In genomic region chr5:74232281-74232680, GRCh38 we compare ENCODE assay signal across 12 cellular contexts.
DNase-seq lines count a peak whose midpoint lies in the region; ATAC-seq, FAIRE-seq and TF ChIP-seq lines count a peak whose summit lies in the region.
"Had no signal": no experiment of that assay in that cellular context is flagged by ENCODE, and none has a peak within 500 bp of the region (broad histone marks: within the 10 kb centered on the region; RNA-seq: fewer than 3 reads in every experiment).

No MANE protein-coding gene starts in this region.

- no peak overlapping the region for H3K27ac ChIP-seq in psoas muscle
- H3K27ac ChIP-seq: BLaER1 had no signal

- TF ChIP-seq CTCF in psoas muscle (IDR thresholded peaks at IDR 0.05) = no peak

- DNase-seq in stimulated activated CD4-positive, alpha-beta T cell treated with anti-CD3 and anti-CD28 coated beads, Interleukin-12 subunit alpha, Interleukin-12 subunit beta, amount 100 ng/mL, for 48 hours (ENCODE audit: low read depth in 2 of 3, low spot score in 1 of 3) = peak; percentile 6 to 12 (median 8)
- no peak for DNase-seq in stimulated activated CD4-positive, alpha-beta T cell treated with anti-CD3 and anti-CD28 coated beads, Interleukin-12 subunit alpha, Interleukin-12 subunit beta, amount 100 ng/mL, for 4 hours
- DNase-seq in SW480 (ENCODE audit: low spot score) (peak; percentile 58), foreskin melanocyte (peak; percentile 67), urothelium cell line (ENCODE audit: low spot score) (peak; percentile 73), psoas muscle (no peak)
- DNase-seq in activated CD8-positive, alpha-beta memory T cell treated with anti-CD3 and anti-CD28 coated beads, Interleukin-2, amount 50 U/mL, for 48 hours = no peak
- DNase-seq: activated effector memory CD4-positive, alpha-beta T cell treated with Interleukin-2 at 50 U/mL for 16 hours; naive B cell; NCI-H1436 had no signal

- H3K27me3 ChIP-seq in psoas muscle (ENCODE audit: insufficient read depth in 3 of 3, low read length in 2 of 3) = no peaks in the 10 kb centered on the region
- H3K27me3 ChIP-seq: BLaER1 had no signal

- H3K9me3 ChIP-seq in psoas muscle = no peaks in the 10 kb centered on the region
- H3K9me3 ChIP-seq: BLaER1 had no signal

- intact Hi-C loops in psoas muscle (cut with DNase I) = no loop called here

- 92 to 93% (median 92%) methylated on average over 2 of the region's 2 CpGs for WGBS in psoas muscle, 3 donors

- H3K4me1 ChIP-seq in psoas muscle = no peaks in the 10 kb centered on the region
- H3K4me1 ChIP-seq: BLaER1 had no signal

- H3K4me3 ChIP-seq in psoas muscle = no peak overlapping the region
- H3K4me3 ChIP-seq: BLaER1 had no signal

- no peak for FAIRE-seq in urothelium cell line (lab: Jason Lieb, UNC)

- no peak for ATAC-seq in GM19395 (IDR thresholded peaks at IDR 0.05; ENCODE audit: unreplicated experiment)
- ATAC-seq in psoas muscle = no peak

- H3K36me3 ChIP-seq in psoas muscle (ENCODE audit: insufficient read depth in 1 of 2, low read depth in 1 of 2) = no peaks in the 10 kb centered on the region
- H3K36me3 ChIP-seq: BLaER1 had no signal

Comparison
In these comparisons a context has a peak if more than half of its experiments do, and no peak if none do; other contexts are left out.
1. DNase-seq: peak in stimulated activated CD4-positive, alpha-beta T cell treated with anti-CD3 and anti-CD28 coated beads, Interleukin-12 subunit alpha, Interleukin-12 subunit beta, amount 100 ng/mL, for 48 hours (3 of 3), SW480 (single experiment), foreskin melanocyte (single experiment) and urothelium cell line (single experiment); none in stimulated activated CD4-positive, alpha-beta T cell treated with anti-CD3 and anti-CD28 coated beads, Interleukin-12 subunit alpha, Interleukin-12 subunit beta, amount 100 ng/mL, for 4 hours (single experiment), activated CD8-positive, alpha-beta memory T cell treated with anti-CD3 and anti-CD28 coated beads, Interleukin-2, amount 50 U/mL, for 48 hours (single experiment) and psoas muscle (0 of 2).